Comparison of ENCODE assay signal across 8 cellular contexts in genomic region chr19:46713781-46714522, GRCh38. TPM values are rescaled to one million over a fixed set of nuclear protein-coding genes. Genes with fewer than 3 reads are reported as not detected.
A peak's percentile ranks its signal among the peaks of the same experiment; 100 is the strongest.
DNase-seq lines count a peak whose midpoint lies in the region; ATAC-seq, FAIRE-seq and TF ChIP-seq lines count a peak whose summit lies in the region.

No MANE protein-coding gene starts in this region.

- no peak; the same call in 2 of the 3 replicates for TF ChIP-seq CTCF in A549 (IDR thresholded peaks at IDR 0.05)

- H3K4me2 ChIP-seq in A549 = peak overlapping the region; percentile 98

- ATAC-seq in A549 (peak; percentile 21 to 65), HG03135 (IDR thresholded peaks at IDR 0.05; ENCODE audit: unreplicated experiment) (no peak)

- TF ChIP-seq POLR2A in A549 (IDR thresholded peaks at IDR 0.05; ENCODE audit: low read length) = peak; percentile 30; the same call in 1 of the 2 replicates

- FAIRE-seq in A549 (lab: Jason Lieb, UNC) = no peak

- CTCF ChIA-PET in A549 (lab: Yijun Ruan, JAX) = interaction anchor here (1.0 to 8.7 kb wide), 13 partner anchors 10 to 410 kb away, joined by 3 to 102 read pairs (median 6); partner anchors contain the start of gene DACT3

- H3K9me3 ChIP-seq in A549 (no peaks in the 10 kb centered on the region), endocrine pancreas (ENCODE audit: control insufficient read depth, low read length) (no peaks in the 10 kb centered on the region)

- peak overlapping the region; percentile 88 for H3K4me3 ChIP-seq in A549
- no peak overlapping the region for H3K4me3 ChIP-seq in endocrine pancreas (ENCODE audit: control insufficient read depth, insufficient read depth, low read length)

- POLR2A ChIA-PET in A549 (lab: Yijun Ruan, JAX) = interaction anchor here (0.7 to 1.2 kb wide), 6 partner anchors 26 to 400 kb away, joined by 3 to 7 read pairs (median 4); partner anchors contain the start of genes CALM3, SLC1A5 and ZC3H4

- peak; percentile 84 to 99 for DNase-seq in A549 (ENCODE audit: low read depth in 1 of 2, low spot score in 1 of 2)
- peak; percentile 84 for DNase-seq in GM19240 (ENCODE audit: insufficient read length, low spot score)
- DNase-seq in NCI-H460 (ENCODE audit: extremely low read depth, low read depth) = peak; percentile 24
- DNase-seq in activated CD8-positive, alpha-beta memory T cell treated with anti-CD3 and anti-CD28 coated beads for 24 hours = peak; percentile 83
- DNase-seq in mesenteric fat pad (ENCODE audit: low spot score) = peak; percentile 94
- DNase-seq in stimulated activated CD8-positive, alpha-beta memory T cell treated with anti-CD3 and anti-CD28 coated beads, Interleukin-15, amount 100 ng/mL, for 48 hours (ENCODE audit: low read depth in 2 of 2) = peak; percentile 46

- peaks cover 25% of the 10 kb centered on the region for H3K4me1 ChIP-seq in A549
- H3K4me1 ChIP-seq in endocrine pancreas (ENCODE audit: control insufficient read depth, insufficient read depth, low read length) = peaks cover 4% of the 10 kb centered on the region

- peak overlapping the region; percentile 85 to 90 for H3K27ac ChIP-seq in A549

- no peak for TF ChIP-seq EP300 in A549 (IDR thresholded peaks at IDR 0.05)

- H3K9ac ChIP-seq in endocrine pancreas (ENCODE audit: control insufficient read depth, insufficient read depth, low read length) = peak overlapping the region; percentile 95

- H3K27me3 ChIP-seq in endocrine pancreas (ENCODE audit: control insufficient read depth, insufficient read depth, low read length) = no peaks in the 10 kb centered on the region

- H3K36me3 ChIP-seq in endocrine pancreas (ENCODE audit: control insufficient read depth, insufficient read depth, low read length) = no peaks in the 10 kb centered on the region

- no peak for TF ChIP-seq RAD21 in A549 (conservative IDR thresholded peaks at IDR 0.05 in 1 of 2, IDR thresholded peaks at IDR 0.05 in 1 of 2)

- 3% methylated on average over 17 of the region's 43 CpGs for WGBS in A549 (ENCODE audit: missing lambda C conversion rate)

TF ChIP-seq in A549, 52 proteins besides CTCF, POLR2A, EP300 and RAD21 (continues in another document):
- TF ChIP-seq CBX2 (IDR thresholded peaks at IDR 0.05; ENCODE audit: borderline replicate concordance, low read depth) (no peak), MYC (IDR thresholded peaks at IDR 0.05; ENCODE audit: borderline replicate concordance, low read length) (no peak), REST (IDR thresholded peaks at IDR 0.05) (no peak), MAFK (IDR thresholded peaks at IDR 0.05; ENCODE audit: partially characterized antibody) (no peak), FOSL2 (IDR thresholded peaks at IDR 0.05) (no peak), FOSL2 (CRISPR knock-in tag; IDR thresholded peaks at IDR 0.05) (no peak), BCL3 (IDR thresholded peaks at IDR 0.05) (0 out of 3 replicates have a peak, but pooled peaks have one; percentile 36), NFE2L2 (conservative IDR thresholded peaks at IDR 0.05; ENCODE audit: low read length) (no peak), KDM5A (IDR thresholded peaks at IDR 0.05) (no peak), HOXA7 (CRISPR knock-in tag; IDR thresholded peaks at IDR 0.05) (no peak), TFCP2L1 (CRISPR knock-in tag; IDR thresholded peaks at IDR 0.05) (no peak), ATOH8 (CRISPR knock-in tag; IDR thresholded peaks at IDR 0.05; ENCODE audit: low read depth) (no peak), ZNF302 (CRISPR knock-in tag; IDR thresholded peaks at IDR 0.05) (no peak), PHF8 (IDR thresholded peaks at IDR 0.05; ENCODE audit: borderline replicate concordance, low read depth) (peak; percentile 35; the same call in 1 of the 2 replicates), RFX5 (IDR thresholded peaks at IDR 0.05) (no peak), FOXS1 (CRISPR knock-in tag; IDR thresholded peaks at IDR 0.05) (no peak), HES2 (IDR thresholded peaks at IDR 0.05) (no peak), EHF (CRISPR knock-in tag; IDR thresholded peaks at IDR 0.05) (no peak)

RNA-seq across cellular contexts. Expression of gene PRKD2, which starts 3.0 kb away (rescaled TPM):
- polyA plus RNA-seq in A549 (2011; rRNA removed) = 8.3 and 10.4 TPM in 2 replicates
- 20.7 and 21.5 TPM in 2 replicates for polyA plus RNA-seq in A549 (2012; cell fraction: cytosol; rRNA removed)
- polyA plus RNA-seq in A549 (2012; cell fraction: nucleus; rRNA removed) = 43.5 and 59.2 TPM in 2 replicates
- 21.7 to 25.8 TPM (median 24.6 TPM) in 3 replicates for polyA plus RNA-seq in A549 (2017; fragmentation: RNase III; extraction: RNeasy Plus Mini Kit Qiagen cat#74134 plus additional on column Dnase treatment)
- polyA minus RNA-seq in A549 (2011; rRNA and poly(A)+ RNA removed) = 22.8 and 23.8 TPM in 2 replicates
- total RNA-seq in NCI-H460 (2014; rRNA removed; shearing (Covaris generic)) = 4.2 and 7.2 TPM in 2 replicates
- polyA plus RNA-seq in NCI-H460 (2014; cell fraction: nucleus; rRNA removed) = 4.8 and 5.8 TPM in 2 replicates
- 43.2 TPM for total RNA-seq in mesenteric fat pad

RNA-seq across cellular contexts. Expression of gene FKRP, which starts 31.9 kb away (rescaled TPM):
- polyA plus RNA-seq in A549 (2011; rRNA removed) = 14.7 and 16.4 TPM in 2 replicates
- 23.9 and 34.0 TPM in 2 replicates for polyA plus RNA-seq in A549 (2012; cell fraction: cytosol; rRNA removed)
- polyA plus RNA-seq in A549 (2012; cell fraction: nucleus; rRNA removed) = 75.2 and 82.8 TPM in 2 replicates
- polyA plus RNA-seq in A549 (2017; fragmentation: RNase III; extraction: RNeasy Plus Mini Kit Qiagen cat#74134 plus additional on column Dnase treatment) = 18.4 to 20.2 TPM (median 18.8 TPM) in 3 replicates
- 10.6 and 13.3 TPM in 2 replicates for polyA minus RNA-seq in A549 (2011; rRNA and poly(A)+ RNA removed)
- 8.5 TPM in 2 replicates for total RNA-seq in NCI-H460 (2014; rRNA removed; shearing (Covaris generic))
- polyA plus RNA-seq in NCI-H460 (2014; cell fraction: nucleus; rRNA removed) = 25.6 and 32.3 TPM in 2 replicates
- 13.2 TPM for total RNA-seq in mesenteric fat pad

RNA-seq across cellular contexts. Expression of gene STRN4, which starts 32.3 kb away (rescaled TPM):
- polyA plus RNA-seq in A549 (2011; rRNA removed) (62.8 and 66.2 TPM in 2 replicates), A549 (2017; fragmentation: RNase III; extraction: RNeasy Plus Mini Kit Qiagen cat#74134 plus additional on column Dnase treatment) (70.0 to 72.9 TPM (median 71.0 TPM) in 3 replicates)
- 192 and 270 TPM in 2 replicates for polyA plus RNA-seq in A549 (2012; cell fraction: cytosol; rRNA removed)
- 380 and 588 TPM in 2 replicates for polyA plus RNA-seq in A549 (2012; cell fraction: nucleus; rRNA removed)
- 65.2 and 89.1 TPM in 2 replicates for polyA minus RNA-seq in A549 (2011; rRNA and poly(A)+ RNA removed)
- 59.2 and 73.9 TPM in 2 replicates for total RNA-seq in NCI-H460 (2014; rRNA removed; shearing (Covaris generic))
- polyA plus RNA-seq in NCI-H460 (2014; cell fraction: nucleus; rRNA removed) = 105 and 138 TPM in 2 replicates
- total RNA-seq in mesenteric fat pad = 72.9 TPM

RNA-seq across cellular contexts. Expression of gene DACT3, which starts 53.0 kb away (rescaled TPM):
- polyA plus RNA-seq in A549 (2011; rRNA removed) = 0.13 and 0.36 TPM in 2 replicates
- polyA plus RNA-seq in A549 (2012; cell fraction: cytosol; rRNA removed) = 0.22 and 0.32 TPM in 2 replicates
- 0.26 and 0.31 TPM in 2 replicates for polyA plus RNA-seq in A549 (2012; cell fraction: nucleus; rRNA removed)
- 0.14 to 0.33 TPM (median 0.32 TPM) in 3 replicates for polyA plus RNA-seq in A549 (2017; fragmentation: RNase III; extraction: RNeasy Plus Mini Kit Qiagen cat#74134 plus additional on column Dnase treatment)
- 0.10 and 0.29 TPM in 2 replicates for polyA minus RNA-seq in A549 (2011; rRNA and poly(A)+ RNA removed)
- total RNA-seq in NCI-H460 (2014; rRNA removed; shearing (Covaris generic)) = not detected in 2 replicates
- not detected in 2 replicates for polyA plus RNA-seq in NCI-H460 (2014; cell fraction: nucleus; rRNA removed)
- 3.4 TPM for total RNA-seq in mesenteric fat pad

Comparison
In these comparisons a context has a peak if more than half of its experiments do, and no peak if none do; other contexts are left out.
1. DNase-seq: peak in every context shown above with its lines; median percentile 94 in mesenteric fat pad; 92 in A549; 84 in GM19240; 83 in activated CD8-positive, alpha-beta memory T cell treated with anti-CD3 and anti-CD28 coated beads for 24 hours; 46 in stimulated activated CD8-positive, alpha-beta memory T cell treated with anti-CD3 and anti-CD28 coated beads, Interleukin-15, amount 100 ng/mL, for 48 hours; 24 in NCI-H460.